Comparison of ENCODE assay signal across 9 cellular contexts in the genomic region with DNA sequence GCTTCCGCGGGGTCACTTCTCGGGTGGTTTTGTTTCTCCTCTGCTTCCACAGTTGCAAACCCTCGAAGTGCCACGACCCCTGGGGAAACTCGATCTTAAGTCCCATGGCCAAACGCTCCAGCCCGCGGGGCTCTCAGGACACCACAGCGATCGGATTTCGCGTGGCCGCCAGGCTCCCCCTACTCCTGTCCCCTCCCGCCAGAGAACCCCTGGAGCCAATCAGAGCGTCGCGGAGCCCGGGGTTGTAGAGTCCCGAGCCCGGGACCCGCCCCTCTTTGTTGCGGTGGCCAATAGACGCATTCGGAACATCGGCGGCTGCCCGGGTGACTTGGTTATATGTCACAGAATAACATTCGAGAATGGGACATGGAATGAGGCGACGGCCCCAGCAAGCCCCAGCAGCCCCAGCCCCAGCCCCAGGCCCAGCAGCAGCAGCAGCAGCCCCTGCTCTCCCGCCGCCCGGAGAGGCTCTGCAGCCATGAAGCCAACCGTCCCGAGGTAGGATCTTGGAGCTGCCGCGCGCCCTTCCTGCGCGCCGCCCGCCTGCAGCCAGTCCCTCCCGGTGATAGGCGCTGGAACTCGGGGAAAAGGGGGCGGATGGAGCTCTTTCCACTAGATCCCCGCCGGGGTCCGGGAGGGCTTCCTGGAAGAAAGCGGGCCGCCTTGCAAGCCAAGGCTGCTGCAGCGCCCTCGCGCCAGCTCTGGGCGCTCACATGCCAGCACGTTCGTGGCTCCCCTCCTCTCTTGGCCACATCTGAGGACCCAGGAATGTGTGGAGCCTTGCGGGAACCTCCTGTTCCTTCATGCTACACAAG. TPM values are rescaled to one million over a fixed set of nuclear protein-coding genes. Genes with fewer than 3 reads are reported as not detected.
DNase-seq lines count a peak whose midpoint lies in the region; ATAC-seq and TF ChIP-seq lines count a peak whose summit lies in the region.
"Had no signal": no experiment of that assay in that cellular context is flagged by ENCODE, and none has a peak within 500 bp of the region (broad histone marks: within the 10 kb centered on the region; RNA-seq: fewer than 3 reads in every experiment).

A gene (plus strand): TSS at position 299 of the 815 bp plus-strand sequence. CDS start 1,002 bp downstream, outside the sequence.

- DNase-seq in activated gamma-delta T cell treated with Interleukin-2 at 50 U/mL for 16 hours = peak; percentile 22
- DNase-seq in activated gamma-delta T cell (lab: John Stamatoyannopoulos, UW) = no peak
- DNase-seq in NCI-H2029 (lab: John Stamatoyannopoulos, UW) = peak; percentile 65
- DNase-seq in cerebellum (ENCODE audit: low spot score) = peak; percentile 80
- peak; percentile 81 for DNase-seq in kidney tubule cell (ENCODE audit: low spot score)
- peak; percentile 7 to 67 (median 39) for DNase-seq in stimulated activated CD4-positive, alpha-beta T cell treated with anti-CD3 and anti-CD28 coated beads, Interleukin-1b, Interleukin-23, amount 100 ng/mL, for 24 hours (ENCODE audit: low read depth in 4 of 4, low spot score in 1 of 4)
- DNase-seq: DND-41 had no signal

- H3K4me3 ChIP-seq in WI38 (ENCODE audit: low read depth, low read length) = peak within 1 kb of the TSS; percentile 60

- no peak for TF ChIP-seq CTCF in WI38 (IDR thresholded peaks at IDR 0.05; ENCODE audit: low read depth, low read length)

- peak; percentile 96 for ATAC-seq in HG02885 (IDR thresholded peaks at IDR 0.05; ENCODE audit: poor library complexity, unreplicated experiment)

RNA-seq across cellular contexts. Expression of the gene that starts here (rescaled TPM):
- 52.3 TPM for total RNA-seq in cerebellum
